In the genomic region with DNA sequence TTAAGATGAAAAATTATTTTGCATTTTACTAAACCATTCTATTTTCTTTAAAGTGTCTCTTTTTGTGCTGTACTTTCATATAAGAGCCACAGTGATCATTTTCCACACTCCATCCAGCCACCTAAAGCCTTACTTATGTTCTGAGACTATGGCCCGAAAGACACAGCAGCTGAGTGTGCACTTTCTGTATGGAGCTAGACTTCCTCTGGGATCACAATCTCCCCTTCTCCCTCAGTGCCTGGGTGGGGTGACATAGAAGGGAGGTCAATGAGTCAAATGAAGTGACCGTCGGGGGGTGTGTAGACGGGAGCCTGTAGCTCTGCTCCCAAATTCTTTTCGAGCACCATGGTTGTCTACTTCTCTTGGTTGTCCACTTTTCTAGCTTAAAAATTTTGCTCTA, we compare ENCODE assay signal across 25 cellular contexts.
"Had no signal": no experiment of that assay in that cellular context is flagged by ENCODE, and none has a peak within 500 bp of the region (broad histone marks: within the 10 kb centered on the region; RNA-seq: fewer than 3 reads in every experiment).

No MANE protein-coding gene starts in this region.

- H2AFZ ChIP-seq: hepatocyte had no signal

- DNase-seq: cerebellar nuclear complex; cortex of kidney; effector CD4-positive, alpha-beta T cell; gastrocnemius medialis; heart left ventricle; left cardiac atrium; left lung; mesendoderm; midbrain; naive thymus-derived CD4-positive, alpha-beta T cell; occipital lobe; pancreas; stimulated activated CD4-positive, alpha-beta T cell treated with anti-CD3 and anti-CD28 coated beads, Interleukin-12 subunit alpha, Interleukin-12 subunit beta, amount 100 ng/mL, for 4 hours; stimulated activated CD4-positive, alpha-beta T cell treated with anti-CD3 and anti-CD28 coated beads, Interleukin-1b, Interleukin-23, amount 100 ng/mL, for 48 hours; stimulated activated CD4-positive, alpha-beta T cell treated with anti-CD3 and anti-CD28 coated beads, Interleukin-4, amount 100 ng/mL, for 1 hour; stimulated activated CD8-positive, alpha-beta memory T cell treated with anti-CD3 and anti-CD28 coated beads, Interleukin-4, amount 100 ng/mL, for 48 hours; stimulated activated naive CD4-positive, alpha-beta T cell; stomach; thyroid gland; trophoblast cell had no signal

- H3K27me3 ChIP-seq: gastrocnemius medialis, hepatocyte, left lung, pancreas, stomach, thyroid gland had no signal

- H3K4me2 ChIP-seq: hepatocyte, smooth muscle cell had no signal

- H3K36me3 ChIP-seq: gastrocnemius medialis, heart left ventricle, left lung, pancreas, stomach, thyroid gland had no signal

- H3K9me3 Mint-ChIP-seq: naive thymus-derived CD4-positive, alpha-beta T cell; nephron had no signal

- ATAC-seq: gastrocnemius medialis; heart left ventricle; left cardiac atrium; left lung; naive thymus-derived CD4-positive, alpha-beta T cell; pancreas; sciatic nerve had no signal

- H3K27ac ChIP-seq: gastrocnemius medialis, heart left ventricle, hepatocyte, left lung, pancreas, stomach, thyroid gland had no signal

- H3K4me1 ChIP-seq: gastrocnemius medialis, heart left ventricle, left lung, pancreas, stomach, thyroid gland had no signal

- H3K36me3 Mint-ChIP-seq: naive thymus-derived CD4-positive, alpha-beta T cell had no signal

- H3K4me1 Mint-ChIP-seq: naive thymus-derived CD4-positive, alpha-beta T cell; nephron had no signal

- H3K4me3 ChIP-seq: gastrocnemius medialis, heart left ventricle, hepatocyte, left lung, pancreas, smooth muscle cell, stomach, thyroid gland had no signal

- H3K27ac Mint-ChIP-seq: naive thymus-derived CD4-positive, alpha-beta T cell; nephron; progenitor cell of endocrine pancreas had no signal

- H3K4me3 Mint-ChIP-seq: naive thymus-derived CD4-positive, alpha-beta T cell; nephron had no signal

- H3K9me3 ChIP-seq: gastrocnemius medialis, heart left ventricle, left lung, pancreas, stomach, thyroid gland had no signal
